18 cellular contexts compared by ENCODE assay signal in the genomic region with DNA sequence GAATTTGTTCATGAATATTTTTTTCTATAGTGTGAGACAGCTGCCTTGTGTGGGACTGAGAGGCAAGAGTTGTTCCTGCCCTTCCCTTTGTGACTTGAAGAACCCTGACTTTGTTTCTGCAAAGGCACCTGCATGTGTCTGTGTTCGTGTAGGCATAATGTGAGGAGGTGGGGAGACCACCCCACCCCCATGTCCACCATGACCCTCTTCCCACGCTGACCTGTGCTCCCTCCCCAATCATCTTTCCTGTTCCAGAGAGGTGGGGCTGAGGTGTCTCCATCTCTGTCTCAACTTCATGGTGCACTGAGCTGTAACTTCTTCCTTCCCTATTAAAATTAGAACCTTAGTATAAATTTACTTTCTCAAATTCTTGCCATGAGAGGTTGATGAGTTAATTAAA. TPM values are rescaled to one million over a fixed set of nuclear protein-coding genes. Genes with fewer than 3 reads are reported as not detected.
A peak's percentile ranks its signal among the peaks of the same experiment; 100 is the strongest.
DNase-seq lines count a peak whose midpoint lies in the region; ATAC-seq, FAIRE-seq and TF ChIP-seq lines count a peak whose summit lies in the region.
"Had no signal": no experiment of that assay in that cellular context is flagged by ENCODE, and none has a peak within 500 bp of the region (broad histone marks: within the 10 kb centered on the region; RNA-seq: fewer than 3 reads in every experiment).

No MANE protein-coding gene starts in this region.

- H3K27ac Mint-ChIP-seq in activated CD4-positive, alpha-beta T cell treated with anti-CD3 and anti-CD28 coated beads for 36 hours, result peak overlapping the region; percentile 100

- CTCF ChIA-PET in activated CD4-positive, alpha-beta T cell treated with anti-CD3 and anti-CD28 coated beads for 36 hours (lab: Charles Lee), result interaction anchor here (0.6 to 1.1 kb wide), 3 partner anchors 86 to 121 kb away, joined by 3 read pairs; a partner anchor contains a TSS
- CTCF ChIA-PET in GM12878 (lab: Yijun Ruan, JAX), result interaction anchor here (1.2 kb wide), 1 partner anchor 31 kb away, joined by 4 read pairs; no protein-coding TSS in a partner anchor

- 21% methylated on average over 2 of the region's 2 CpGs for WGBS in GM12878 (ENCODE audit: insufficient coverage, insufficient replicate concordance, low lambda C conversion rate, missing lambda C conversion rate)

- TF ChIP-seq EP300 in GM12878 (IDR thresholded peaks at IDR 0.05; ENCODE audit: borderline replicate concordance in 1 of 2, control insufficient read depth in 1 of 2, low read depth in 2 of 2, low read length in 2 of 2), result no peak

- no TSS peak for BruUV-seq in GM12878 (replicated peaks; lab: Mats Ljungman, UMichigan)

- no peak for DNase-seq in activated CD4-positive, alpha-beta T cell treated with anti-CD3 and anti-CD28 coated beads for 36 hours
- no peak for DNase-seq in activated CD4-positive, alpha-beta T cell treated with anti-CD3 and anti-CD28 coated beads for 48 hours
- no peak for DNase-seq in GM18507 (ENCODE audit: extremely low spot score, insufficient read length, low read depth)
- DNase-seq in GM12878 (ENCODE audit: low read depth, low spot score), result no peak
- DNase-seq in dorsolateral prefrontal cortex, result no peak
- no peak for DNase-seq in stimulated activated CD4-positive, alpha-beta T cell treated with anti-CD3 and anti-CD28 coated beads, Interleukin-15, amount 100 ng/mL, for 24 hours
- DNase-seq in SHP77 treated with DMSO at 0.1 percent for 48 hours (lab: John Stamatoyannopoulos, UW), result no peak
- DNase-seq: adrenal gland, Caco-2, cerebellar nuclear complex, NCI-H1417, occipital lobe, SHP77, T1000 had no signal

- H3K9ac ChIP-seq in GM12878 (ENCODE audit: control insufficient read depth, insufficient read depth, low read length), result no peak overlapping the region

- H3K27me3 Mint-ChIP-seq in activated CD4-positive, alpha-beta T cell treated with anti-CD3 and anti-CD28 coated beads for 36 hours, result no peaks in the 10 kb centered on the region

- intact Hi-C loops in activated CD4-positive, alpha-beta T cell treated with anti-CD3 and anti-CD28 coated beads for 36 hours (cut with DNase I, micrococcal nuclease), result no loop called here
- intact Hi-C loops in GM12878 (cut with micrococcal nuclease; ENCODE audit: unreplicated experiment), result loop anchor here (10.0 kb wide), 1 partner anchor 221 kb away; a partner anchor contains a TSS
- intact Hi-C loops in dorsolateral prefrontal cortex (cut with DNase I), result no loop called here

- no peak for ATAC-seq in activated CD4-positive, alpha-beta T cell treated with anti-CD3 and anti-CD28 coated beads for 36 hours
- no peak for ATAC-seq in GM12878
- ATAC-seq: gastroesophageal sphincter had no signal

- TF ChIP-seq CTCF in GM12878 (IDR thresholded peaks at IDR 0.05 in 2 of 3, conservative IDR thresholded peaks at IDR 0.05 in 1 of 3; ENCODE audit: control insufficient read depth in 2 of 3, extremely low read depth in 1 of 3, insufficient read depth in 1 of 3, low read depth in 3 of 3, low read length in 3 of 3) (no peak), neutrophil (IDR thresholded peaks at IDR 0.05) (no peak), dorsolateral prefrontal cortex (IDR thresholded peaks at IDR 0.05 in 54 of 56, conservative IDR thresholded peaks at IDR 0.05 in 2 of 56; ENCODE audit: low read depth in 1 of 56, partially characterized antibody in 56 of 56) (no peak)

- no peak overlapping the region for H2AFZ ChIP-seq in GM12878 (ENCODE audit: control insufficient read depth, low read depth, low read length)

- peaks cover 70% of the 10 kb centered on the region for H3K36me3 Mint-ChIP-seq in activated CD4-positive, alpha-beta T cell treated with anti-CD3 and anti-CD28 coated beads for 36 hours (ENCODE audit: low read depth)

- H3K36me3 ChIP-seq in GM12878 (ENCODE audit: control insufficient read depth in 2 of 2, insufficient read depth in 2 of 2, low read length in 1 of 2), result peaks cover 0 to 28% of the 10 kb centered on the region in 2 experiments
- peaks cover 72% of the 10 kb centered on the region for H3K36me3 ChIP-seq in neutrophil

- SMC1A ChIA-PET in GM12878 (lab: Charles Lee; ENCODE audit: uncharacterized antibody, unreplicated experiment), result interaction anchor here (1.7 to 2.1 kb wide), 3 partner anchors 19 to 87 kb away, joined by 4 to 9 read pairs (median 8); no protein-coding TSS in a partner anchor

- no peaks in the 10 kb centered on the region; the same call in 1 of the 2 replicates for H4K20me1 ChIP-seq in GM12878 (ENCODE audit: control insufficient read depth, insufficient read depth)

- no peak for TF ChIP-seq RAD21 in GM12878 (IDR thresholded peaks at IDR 0.05; ENCODE audit: insufficient read depth, low read depth, low read length)

- no peaks in the 10 kb centered on the region for H3K4me1 ChIP-seq in GM12878 (ENCODE audit: control insufficient read depth, insufficient read depth, low read length)
- peaks cover 14 to 45% of the 10 kb centered on the region in 2 experiments for H3K4me1 ChIP-seq in neutrophil (ENCODE audit: control insufficient read depth in 1 of 2, insufficient read depth in 1 of 2, low read depth in 1 of 2, low read length in 1 of 2)
- H3K4me1 ChIP-seq: Caco-2 had no signal

- no peaks in the 10 kb centered on the region for H3K9me3 Mint-ChIP-seq in activated CD4-positive, alpha-beta T cell treated with anti-CD3 and anti-CD28 coated beads for 36 hours (ENCODE audit: low read depth)

- peak overlapping the region; percentile 88 for H3K4me3 Mint-ChIP-seq in activated CD4-positive, alpha-beta T cell treated with anti-CD3 and anti-CD28 coated beads for 36 hours

- POLR2A ChIA-PET in activated CD4-positive, alpha-beta T cell treated with anti-CD3 and anti-CD28 coated beads for 36 hours (lab: Charles Lee), result interaction anchor here (0.7 to 1.6 kb wide), 2 partner anchors 19 to 59 kb away, joined by 3 to 5 read pairs; no protein-coding TSS in a partner anchor
- POLR2A ChIA-PET in GM12878 (lab: Charles Lee), result no interaction called here

- in situ Hi-C loops in GM12878 (cut with MboI), result no loop called here

- H3K4me3 ChIP-seq in GM12878 (no peak overlapping the region; the same call in 1 of the 2 replicates), neutrophil (ENCODE audit: low read depth in 1 of 2, low read length in 1 of 2) (peak overlapping the region; percentile 41 to 80), dorsolateral prefrontal cortex (no peak overlapping the region)
- H3K4me3 ChIP-seq: adrenal gland had no signal

- no peak overlapping the region for H3K27ac ChIP-seq in GM12878 (ENCODE audit: control insufficient read depth, insufficient read depth)
- H3K27ac ChIP-seq in neutrophil, result peak overlapping the region; percentile 23
- no peak overlapping the region for H3K27ac ChIP-seq in dorsolateral prefrontal cortex
- H3K27ac ChIP-seq: adrenal gland, gastroesophageal sphincter had no signal

- peaks cover 50% of the 10 kb centered on the region for H3K4me1 Mint-ChIP-seq in activated CD4-positive, alpha-beta T cell treated with anti-CD3 and anti-CD28 coated beads for 36 hours

- H3K27me3 ChIP-seq in GM12878 (replicated peaks in 1 of 2; ENCODE audit: control insufficient read depth in 2 of 2, insufficient read depth in 2 of 2, low read length in 1 of 2) (no peaks in the 10 kb centered on the region), neutrophil (no peaks in the 10 kb centered on the region), dorsolateral prefrontal cortex (no peaks in the 10 kb centered on the region)
- H3K27me3 ChIP-seq: adrenal gland, gastroesophageal sphincter had no signal

- peaks cover 40% of the 10 kb centered on the region for H3K79me2 ChIP-seq in GM12878 (ENCODE audit: control insufficient read depth, insufficient read depth, low read length)

- peak overlapping the region; percentile 85 for H3K4me2 ChIP-seq in GM12878 (ENCODE audit: control insufficient read depth, insufficient read depth)

- peak; percentile 35; the same call in 1 of the 2 replicates for TF ChIP-seq POLR2A in GM12878 (IDR thresholded peaks at IDR 0.05; ENCODE audit: low read depth, low read length)

- peak; percentile 58 for FAIRE-seq in GM18507 (lab: Jason Lieb, UNC)
- FAIRE-seq in GM12878 (lab: Jason Lieb, UNC), result no peak
- FAIRE-seq: A204.1, G401.6 had no signal

- no peaks in the 10 kb centered on the region for H3K9me3 ChIP-seq in GM12878 (replicated peaks; ENCODE audit: control insufficient read depth, insufficient read depth, low read length)
- no peaks in the 10 kb centered on the region for H3K9me3 ChIP-seq in neutrophil
- H3K9me3 ChIP-seq: adrenal gland, Caco-2, gastroesophageal sphincter had no signal

- RAD21 ChIA-PET in GM12878 (lab: Charles Lee; ENCODE audit: unreplicated experiment), result interaction anchor here (2.0 to 2.4 kb wide), 2 partner anchors 20 to 22 kb away, joined by 8 to 9 read pairs; no protein-coding TSS in a partner anchor

TF ChIP-seq in GM12878, 131 proteins besides CTCF, POLR2A, EP300 and RAD21 (continues in another document):
- TF ChIP-seq NR2C2 (IDR thresholded peaks at IDR 0.05; ENCODE audit: borderline replicate concordance, control insufficient read depth, insufficient read length, low read depth) (no peak), POLR2AphosphoS5 (IDR thresholded peaks at IDR 0.05; ENCODE audit: low read length) (peak; percentile 52; the same call in 1 of the 2 replicates)

RNA-seq across cellular contexts. Expression of a gene that starts 3.1 kb away (rescaled TPM):
- 1,000 to 10,000 TPM; 1,053 to 1,189 TPM for total RNA-seq in activated CD4-positive, alpha-beta T cell treated with anti-CD3 and anti-CD28 coated beads for 36 hours
- 877 and 922 TPM in 2 replicates for total RNA-seq in GM12878 (2013; cell fraction: nucleolus; rRNA removed)
- 1,155 and 1,166 TPM in 2 replicates for total RNA-seq in GM12878 (2014; rRNA removed)
- total RNA-seq in GM12878 (2014; rRNA removed; fragmentation: Illumina TruSeq; extraction: Trizol), result 455 and 468 TPM in 2 replicates
- 928 and 1,003 TPM in 2 replicates for total RNA-seq in GM12878 (2021)
- polyA plus RNA-seq in GM12878 (2011; ENCODE audit: low read depth), result 718 TPM
- 490 and 959 TPM in 2 replicates for polyA plus RNA-seq in GM12878 (2011; rRNA removed)
- 1,522 and 1,730 TPM in 2 replicates for polyA plus RNA-seq in GM12878 (2011; cell fraction: cytosol; rRNA removed)
- 1,255 and 1,711 TPM in 2 replicates for polyA plus RNA-seq in GM12878 (2011; cell fraction: nucleus; rRNA removed)
- polyA plus RNA-seq in GM12878 (2012), result 1,065 and 1,243 TPM in 2 replicates
- 255 and 382 TPM in 2 replicates for polyA plus RNA-seq in GM12878 (2014; fragmentation: Illumina TruSeq; extraction: Trizol)
- polyA plus RNA-seq in GM12878 (2014; fragmentation: Nextera tagmentation; extraction: Ambion mirVana), result 100 to 1,000 TPM; 129 to 329 TPM
- 1,078 and 1,263 TPM in 2 replicates for polyA plus RNA-seq in GM12878 (2014; rRNA removed)
- 100 to 1,000 TPM; 699 to 799 TPM for polyA plus RNA-seq in GM12878 (2016; fragmentation: Nextera tagmentation; extraction: Ambion mirVana)
- 560 and 847 TPM in 2 replicates for polyA minus RNA-seq in GM12878 (2011; rRNA and poly(A)+ RNA removed)
- polyA minus RNA-seq in GM12878 (2011; cell fraction: cytosol; rRNA and poly(A)+ RNA removed), result 323 and 371 TPM in 2 replicates
- 239 and 260 TPM in 2 replicates for polyA minus RNA-seq in GM12878 (2011; cell fraction: nucleus; rRNA and poly(A)+ RNA removed)
- total RNA-seq in dorsolateral prefrontal cortex, result 100 to 1,000 TPM in 84 of 120 experiments, 10 to 100 TPM in 36; 40.9 to 370 (median 124) TPM

Comparison
In these comparisons a context has a peak if more than half of its experiments do, and no peak if none do; other contexts are left out.
1. H3K4me3 ChIP-seq: peak in neutrophil (2 of 2); none in GM12878 (single experiment) and dorsolateral prefrontal cortex (0 of 59).